In the genomic region with DNA sequence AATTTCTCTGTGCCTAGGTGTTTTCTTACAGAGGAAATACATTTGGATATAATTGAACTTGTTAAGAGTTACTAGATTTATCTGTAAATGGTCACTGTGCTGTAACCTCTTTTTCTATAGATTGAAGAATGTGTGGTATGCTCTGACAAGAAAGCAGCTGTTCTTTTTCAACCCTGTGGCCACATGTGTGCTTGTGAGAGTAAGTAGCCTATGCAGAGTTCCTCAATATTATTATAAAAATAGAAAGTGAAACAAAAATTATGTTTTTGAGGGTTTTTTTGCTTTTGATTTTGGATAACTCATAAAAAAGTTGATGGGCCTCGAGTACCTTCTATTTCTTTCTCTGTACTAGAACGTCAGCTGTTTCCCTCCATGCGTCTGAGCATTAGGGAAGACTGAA, we compare ENCODE assay signal across 10 cellular contexts.
DNase-seq lines count a peak whose midpoint lies in the region; ATAC-seq and TF ChIP-seq lines count a peak whose summit lies in the region.
"Had no signal": no experiment of that assay in that cellular context is flagged by ENCODE, and none has a peak within 500 bp of the region (broad histone marks: within the 10 kb centered on the region; RNA-seq: fewer than 3 reads in every experiment).

No MANE protein-coding gene starts in this region.

- H3K9me3 Mint-ChIP-seq in activated B cell treated with CpG ODN at 0.5 μM for 24 hours: no peaks in the 10 kb centered on the region
- H3K9me3 Mint-ChIP-seq: CD4-positive, alpha-beta memory T cell; dendritic cell treated with granulocyte-macrophage colony-stimulating factor and Interleukin-4, amounts not matched to agents 40 ng/mL and 50 ng/mL, for 4 days had no signal

- H3K27me3 Mint-ChIP-seq in activated B cell treated with CpG ODN at 0.5 μM for 24 hours: no peaks in the 10 kb centered on the region
- H3K27me3 Mint-ChIP-seq: CD4-positive, alpha-beta memory T cell; dendritic cell treated with granulocyte-macrophage colony-stimulating factor and Interleukin-4, amounts not matched to agents 40 ng/mL and 50 ng/mL, for 4 days had no signal

- TF ChIP-seq CTCF in AG04449 (IDR thresholded peaks at IDR 0.05; ENCODE audit: insufficient read depth, low read length, missing control alignments) (no peak), activated B cell treated with CpG ODN at 0.5 μM for 24 hours (IDR thresholded peaks at IDR 0.05) (no peak)

- POLR2A ChIA-PET in AG04449 (lab: Yijun Ruan, JAX): no interaction called here
- POLR2A ChIA-PET in activated B cell treated with CpG ODN at 0.5 μM for 24 hours (lab: Charles Lee): interaction anchor here (1.0 to 1.1 kb wide), 2 partner anchors 11 to 252 kb away, joined by 3 to 4 read pairs; a partner anchor contains a TSS

- peaks cover 31% of the 10 kb centered on the region for H3K36me3 Mint-ChIP-seq in activated B cell treated with CpG ODN at 0.5 μM for 24 hours (ENCODE audit: low read depth)

- intact Hi-C loops in activated B cell treated with CpG ODN at 0.5 μM for 24 hours (cut with micrococcal nuclease): loop anchor here (2.0 to 5.0 kb wide), 2 partner anchors 111 to 148 kb away; a partner anchor contains a TSS

- H3K4me1 Mint-ChIP-seq in activated B cell treated with CpG ODN at 0.5 μM for 24 hours: peaks cover 31% of the 10 kb centered on the region

- H3K4me3 Mint-ChIP-seq in activated B cell treated with CpG ODN at 0.5 μM for 24 hours: no peak overlapping the region
- H3K4me3 Mint-ChIP-seq: CD4-positive, alpha-beta memory T cell; dendritic cell treated with granulocyte-macrophage colony-stimulating factor and Interleukin-4, amounts not matched to agents 40 ng/mL and 50 ng/mL, for 4 days had no signal

- peak overlapping the region; percentile 25 for H3K27ac Mint-ChIP-seq in activated B cell treated with CpG ODN at 0.5 μM for 24 hours
- H3K27ac Mint-ChIP-seq: dendritic cell treated with granulocyte-macrophage colony-stimulating factor and Interleukin-4, amounts not matched to agents 40 ng/mL and 50 ng/mL, for 4 days had no signal

- DNase-seq in AG04449 (ENCODE audit: low read depth, low spot score) (peak; percentile 17), activated B cell treated with CpG ODN at 0.5 μM for 24 hours (no peak), NCI-H2107 (lab: John Stamatoyannopoulos, UW) (no peak), T-helper 9 cell (no peak), DMS53 (lab: John Stamatoyannopoulos, UW) (no peak)
- no peak for DNase-seq in stimulated activated CD4-positive, alpha-beta T cell treated with anti-CD3 and anti-CD28 coated beads, Interleukin-15, amount 100 ng/mL, for 24 hours
- DNase-seq: CD4-positive, alpha-beta memory T cell had no signal

- H3K4me3 ChIP-seq in AG04449 (ENCODE audit: low read depth, low read length): no peak overlapping the region

- CTCF ChIA-PET in AG04449 (lab: Yijun Ruan, JAX): interaction anchor here (1.6 to 1.7 kb wide), 2 partner anchors 11 to 103 kb away, joined by 4 read pairs; no protein-coding TSS in a partner anchor
- CTCF ChIA-PET in activated B cell treated with CpG ODN at 0.5 μM for 24 hours (lab: Charles Lee): interaction anchor here (1.1 to 1.4 kb wide), 2 partner anchors 11 to 33 kb away, joined by 4 to 5 read pairs; no protein-coding TSS in a partner anchor

- ATAC-seq in GM19035 (IDR thresholded peaks at IDR 0.05; ENCODE audit: unreplicated experiment) (peak; percentile 85), HG02970 (IDR thresholded peaks at IDR 0.05; ENCODE audit: low FRiP score, unreplicated experiment) (peak; percentile 76), activated B cell treated with CpG ODN at 0.5 μM for 24 hours (ENCODE audit: low read depth) (peak; percentile 65)
